Comparison of ENCODE assay signal across 1 cellular context in the genomic region with DNA sequence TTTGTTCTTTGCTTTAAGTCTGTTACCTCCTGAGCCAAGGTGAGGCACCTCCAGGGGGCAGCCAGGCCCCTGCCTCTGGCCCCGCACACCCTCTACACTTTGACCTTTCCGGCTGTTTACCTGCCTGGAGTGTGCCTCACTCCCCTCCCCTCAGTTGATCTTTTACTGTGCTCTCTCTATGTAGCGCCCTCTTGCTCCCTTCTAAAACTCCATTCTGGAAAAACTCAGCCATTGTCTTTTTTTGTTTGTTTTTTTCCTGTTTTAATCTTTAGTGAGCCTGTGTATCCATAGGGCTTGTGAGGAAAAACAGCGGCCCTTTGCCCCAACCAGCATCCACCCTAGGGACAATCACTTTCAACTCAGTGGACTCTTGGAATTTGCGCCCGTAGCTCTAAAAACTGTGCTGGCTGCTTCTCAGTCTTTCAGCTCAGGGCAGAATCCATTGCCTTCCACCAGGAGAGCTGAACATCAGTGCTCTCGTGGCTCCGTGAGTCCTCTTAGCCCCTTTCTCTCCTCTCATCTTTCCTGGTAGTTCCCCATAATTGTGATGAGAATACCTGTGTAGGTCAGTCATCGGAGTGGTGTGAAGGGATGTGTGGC.
TF ChIP-seq lines count a peak whose summit lies in the region.

No MANE protein-coding gene starts in this region.

TF ChIP-seq in HepG2, 621 proteins besides CTCF, POLR2A, EP300 and RAD21 (continued from another document and continues in another):
- TF ChIP-seq, protein P1, sequence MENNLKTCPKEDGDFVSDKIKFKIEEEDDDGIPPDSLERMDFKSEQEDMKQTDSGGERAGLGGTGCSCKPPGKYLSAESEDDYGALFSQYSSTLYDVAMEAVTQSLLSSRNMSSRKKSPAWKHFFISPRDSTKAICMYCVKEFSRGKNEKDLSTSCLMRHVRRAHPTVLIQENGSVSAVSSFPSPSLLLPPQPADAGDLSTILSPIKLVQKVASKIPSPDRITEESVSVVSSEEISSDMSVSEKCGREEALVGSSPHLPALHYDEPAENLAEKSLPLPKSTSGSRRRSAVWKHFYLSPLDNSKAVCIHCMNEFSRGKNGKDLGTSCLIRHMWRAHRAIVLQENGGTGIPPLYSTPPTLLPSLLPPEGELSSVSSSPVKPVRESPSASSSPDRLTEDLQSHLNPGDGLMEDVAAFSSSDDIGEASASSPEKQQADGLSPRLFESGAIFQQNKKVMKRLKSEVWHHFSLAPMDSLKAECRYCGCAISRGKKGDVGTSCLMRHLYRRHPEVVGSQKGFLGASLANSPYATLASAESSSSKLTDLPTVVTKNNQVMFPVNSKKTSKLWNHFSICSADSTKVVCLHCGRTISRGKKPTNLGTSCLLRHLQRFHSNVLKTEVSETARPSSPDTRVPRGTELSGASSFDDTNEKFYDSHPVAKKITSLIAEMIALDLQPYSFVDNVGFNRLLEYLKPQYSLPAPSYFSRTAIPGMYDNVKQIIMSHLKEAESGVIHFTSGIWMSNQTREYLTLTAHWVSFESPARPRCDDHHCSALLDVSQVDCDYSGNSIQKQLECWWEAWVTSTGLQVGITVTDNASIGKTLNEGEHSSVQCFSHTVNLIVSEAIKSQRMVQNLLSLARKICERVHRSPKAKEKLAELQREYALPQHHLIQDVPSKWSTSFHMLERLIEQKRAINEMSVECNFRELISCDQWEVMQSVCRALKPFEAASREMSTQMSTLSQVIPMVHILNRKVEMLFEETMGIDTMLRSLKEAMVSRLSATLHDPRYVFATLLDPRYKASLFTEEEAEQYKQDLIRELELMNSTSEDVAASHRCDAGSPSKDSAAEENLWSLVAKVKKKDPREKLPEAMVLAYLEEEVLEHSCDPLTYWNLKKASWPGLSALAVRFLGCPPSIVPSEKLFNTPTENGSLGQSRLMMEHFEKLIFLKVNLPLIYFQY (CRISPR knock-in tag; IDR thresholded peaks at IDR 0.05; ENCODE audit: borderline replicate concordance), result no peak
- no peak for TF ChIP-seq MTA3 (CRISPR knock-in tag; IDR thresholded peaks at IDR 0.05)
- peak; percentile 73; the same call in 1 of the 2 replicates for TF ChIP-seq JUN (CRISPR knock-in tag; IDR thresholded peaks at IDR 0.05)
- TF ChIP-seq, protein P2, sequence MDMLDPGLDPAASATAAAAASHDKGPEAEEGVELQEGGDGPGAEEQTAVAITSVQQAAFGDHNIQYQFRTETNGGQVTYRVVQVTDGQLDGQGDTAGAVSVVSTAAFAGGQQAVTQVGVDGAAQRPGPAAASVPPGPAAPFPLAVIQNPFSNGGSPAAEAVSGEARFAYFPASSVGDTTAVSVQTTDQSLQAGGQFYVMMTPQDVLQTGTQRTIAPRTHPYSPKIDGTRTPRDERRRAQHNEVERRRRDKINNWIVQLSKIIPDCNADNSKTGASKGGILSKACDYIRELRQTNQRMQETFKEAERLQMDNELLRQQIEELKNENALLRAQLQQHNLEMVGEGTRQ (IDR thresholded peaks at IDR 0.05; ENCODE audit: low read depth, low read length), result no peak
- TF ChIP-seq, protein P2 (CRISPR knock-in tag; IDR thresholded peaks at IDR 0.05; ENCODE audit: borderline replicate concordance), result no peak
- no peak for TF ChIP-seq ZNF850 (CRISPR knock-in tag; conservative IDR thresholded peaks at IDR 0.05)
- TF ChIP-seq SSRP1 (CRISPR knock-in tag; IDR thresholded peaks at IDR 0.05), result no peak
- TF ChIP-seq IKZF1 (IDR thresholded peaks at IDR 0.05), result no peak
- TF ChIP-seq ZNF367 (CRISPR knock-in tag; IDR thresholded peaks at IDR 0.05; ENCODE audit: borderline replicate concordance), result no peak
- peak; percentile 16; the same call in 1 of the 2 replicates for TF ChIP-seq ZNF460 (CRISPR knock-in tag; IDR thresholded peaks at IDR 0.05; ENCODE audit: borderline replicate concordance)
- no peak for TF ChIP-seq TAF15 (IDR thresholded peaks at IDR 0.05; ENCODE audit: low read depth, low read length, poor library complexity, severe bottlenecking)
- TF ChIP-seq EZH2 (conservative IDR thresholded peaks at IDR 0.05; ENCODE audit: low read depth, low read length), result no peak
- TF ChIP-seq, protein P3, sequence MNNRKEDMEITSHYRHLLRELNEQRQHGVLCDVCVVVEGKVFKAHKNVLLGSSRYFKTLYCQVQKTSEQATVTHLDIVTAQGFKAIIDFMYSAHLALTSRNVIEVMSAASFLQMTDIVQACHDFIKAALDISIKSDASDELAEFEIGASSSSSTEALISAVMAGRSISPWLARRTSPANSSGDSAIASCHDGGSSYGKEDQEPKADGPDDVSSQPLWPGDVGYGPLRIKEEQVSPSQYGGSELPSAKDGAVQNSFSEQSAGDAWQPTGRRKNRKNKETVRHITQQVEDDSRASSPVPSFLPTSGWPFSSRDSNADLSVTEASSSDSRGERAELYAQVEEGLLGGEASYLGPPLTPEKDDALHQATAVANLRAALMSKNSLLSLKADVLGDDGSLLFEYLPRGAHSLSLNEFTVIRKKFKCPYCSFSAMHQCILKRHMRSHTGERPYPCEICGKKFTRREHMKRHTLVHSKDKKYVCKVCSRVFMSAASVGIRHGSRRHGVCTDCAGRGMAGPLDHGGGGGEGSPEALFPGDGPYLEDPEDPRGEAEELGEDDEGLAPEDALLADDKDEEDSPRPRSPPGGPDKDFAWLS (CRISPR knock-in tag; IDR thresholded peaks at IDR 0.05; ENCODE audit: borderline replicate concordance), result no peak
- TF ChIP-seq POLR2AphosphoS5 (IDR thresholded peaks at IDR 0.05; ENCODE audit: low read depth, low read length), result peak; percentile 68
- no peak for TF ChIP-seq NFKB2 (CRISPR knock-in tag; IDR thresholded peaks at IDR 0.05; ENCODE audit: borderline replicate concordance)
- peak; percentile 94 for TF ChIP-seq NR2F2 (IDR thresholded peaks at IDR 0.05; ENCODE audit: borderline replicate concordance, low read depth)
- no peak for TF ChIP-seq ZNF382 (CRISPR knock-in tag; IDR thresholded peaks at IDR 0.05; ENCODE audit: borderline replicate concordance)
- no peak for TF ChIP-seq AGO1 (IDR thresholded peaks at IDR 0.05; ENCODE audit: low read depth, low read length, poor library complexity, severe bottlenecking)
- TF ChIP-seq PPARG (CRISPR knock-in tag; conservative IDR thresholded peaks at IDR 0.05), result peak; percentile 81
- no peak for TF ChIP-seq ZNF615 (CRISPR knock-in tag; IDR thresholded peaks at IDR 0.05; ENCODE audit: borderline replicate concordance)
- peak; percentile 64 for TF ChIP-seq KDM2A (CRISPR knock-in tag; IDR thresholded peaks at IDR 0.05; ENCODE audit: borderline replicate concordance, low read depth)
- TF ChIP-seq ZNF572 (CRISPR knock-in tag; IDR thresholded peaks at IDR 0.05), result no peak
- TF ChIP-seq ZNF598 (CRISPR knock-in tag; IDR thresholded peaks at IDR 0.05; ENCODE audit: borderline replicate concordance), result no peak
- TF ChIP-seq RARA (CRISPR knock-in tag; IDR thresholded peaks at IDR 0.05), result peak; percentile 88
- TF ChIP-seq ZNF773 (CRISPR knock-in tag; IDR thresholded peaks at IDR 0.05; ENCODE audit: borderline replicate concordance), result no peak
- TF ChIP-seq NFYC (CRISPR knock-in tag; IDR thresholded peaks at IDR 0.05), result 0 out of 2 replicates have a peak, but pooled peaks have one; percentile 9
- TF ChIP-seq ASH2L (IDR thresholded peaks at IDR 0.05; ENCODE audit: insufficient read length, low read depth, low read length), result peak; percentile 86
- no peak for TF ChIP-seq GPN1 (CRISPR knock-in tag; IDR thresholded peaks at IDR 0.05; ENCODE audit: borderline replicate concordance)
- TF ChIP-seq HOXD1 (CRISPR knock-in tag; IDR thresholded peaks at IDR 0.05), result no peak
- TF ChIP-seq, protein P4, sequence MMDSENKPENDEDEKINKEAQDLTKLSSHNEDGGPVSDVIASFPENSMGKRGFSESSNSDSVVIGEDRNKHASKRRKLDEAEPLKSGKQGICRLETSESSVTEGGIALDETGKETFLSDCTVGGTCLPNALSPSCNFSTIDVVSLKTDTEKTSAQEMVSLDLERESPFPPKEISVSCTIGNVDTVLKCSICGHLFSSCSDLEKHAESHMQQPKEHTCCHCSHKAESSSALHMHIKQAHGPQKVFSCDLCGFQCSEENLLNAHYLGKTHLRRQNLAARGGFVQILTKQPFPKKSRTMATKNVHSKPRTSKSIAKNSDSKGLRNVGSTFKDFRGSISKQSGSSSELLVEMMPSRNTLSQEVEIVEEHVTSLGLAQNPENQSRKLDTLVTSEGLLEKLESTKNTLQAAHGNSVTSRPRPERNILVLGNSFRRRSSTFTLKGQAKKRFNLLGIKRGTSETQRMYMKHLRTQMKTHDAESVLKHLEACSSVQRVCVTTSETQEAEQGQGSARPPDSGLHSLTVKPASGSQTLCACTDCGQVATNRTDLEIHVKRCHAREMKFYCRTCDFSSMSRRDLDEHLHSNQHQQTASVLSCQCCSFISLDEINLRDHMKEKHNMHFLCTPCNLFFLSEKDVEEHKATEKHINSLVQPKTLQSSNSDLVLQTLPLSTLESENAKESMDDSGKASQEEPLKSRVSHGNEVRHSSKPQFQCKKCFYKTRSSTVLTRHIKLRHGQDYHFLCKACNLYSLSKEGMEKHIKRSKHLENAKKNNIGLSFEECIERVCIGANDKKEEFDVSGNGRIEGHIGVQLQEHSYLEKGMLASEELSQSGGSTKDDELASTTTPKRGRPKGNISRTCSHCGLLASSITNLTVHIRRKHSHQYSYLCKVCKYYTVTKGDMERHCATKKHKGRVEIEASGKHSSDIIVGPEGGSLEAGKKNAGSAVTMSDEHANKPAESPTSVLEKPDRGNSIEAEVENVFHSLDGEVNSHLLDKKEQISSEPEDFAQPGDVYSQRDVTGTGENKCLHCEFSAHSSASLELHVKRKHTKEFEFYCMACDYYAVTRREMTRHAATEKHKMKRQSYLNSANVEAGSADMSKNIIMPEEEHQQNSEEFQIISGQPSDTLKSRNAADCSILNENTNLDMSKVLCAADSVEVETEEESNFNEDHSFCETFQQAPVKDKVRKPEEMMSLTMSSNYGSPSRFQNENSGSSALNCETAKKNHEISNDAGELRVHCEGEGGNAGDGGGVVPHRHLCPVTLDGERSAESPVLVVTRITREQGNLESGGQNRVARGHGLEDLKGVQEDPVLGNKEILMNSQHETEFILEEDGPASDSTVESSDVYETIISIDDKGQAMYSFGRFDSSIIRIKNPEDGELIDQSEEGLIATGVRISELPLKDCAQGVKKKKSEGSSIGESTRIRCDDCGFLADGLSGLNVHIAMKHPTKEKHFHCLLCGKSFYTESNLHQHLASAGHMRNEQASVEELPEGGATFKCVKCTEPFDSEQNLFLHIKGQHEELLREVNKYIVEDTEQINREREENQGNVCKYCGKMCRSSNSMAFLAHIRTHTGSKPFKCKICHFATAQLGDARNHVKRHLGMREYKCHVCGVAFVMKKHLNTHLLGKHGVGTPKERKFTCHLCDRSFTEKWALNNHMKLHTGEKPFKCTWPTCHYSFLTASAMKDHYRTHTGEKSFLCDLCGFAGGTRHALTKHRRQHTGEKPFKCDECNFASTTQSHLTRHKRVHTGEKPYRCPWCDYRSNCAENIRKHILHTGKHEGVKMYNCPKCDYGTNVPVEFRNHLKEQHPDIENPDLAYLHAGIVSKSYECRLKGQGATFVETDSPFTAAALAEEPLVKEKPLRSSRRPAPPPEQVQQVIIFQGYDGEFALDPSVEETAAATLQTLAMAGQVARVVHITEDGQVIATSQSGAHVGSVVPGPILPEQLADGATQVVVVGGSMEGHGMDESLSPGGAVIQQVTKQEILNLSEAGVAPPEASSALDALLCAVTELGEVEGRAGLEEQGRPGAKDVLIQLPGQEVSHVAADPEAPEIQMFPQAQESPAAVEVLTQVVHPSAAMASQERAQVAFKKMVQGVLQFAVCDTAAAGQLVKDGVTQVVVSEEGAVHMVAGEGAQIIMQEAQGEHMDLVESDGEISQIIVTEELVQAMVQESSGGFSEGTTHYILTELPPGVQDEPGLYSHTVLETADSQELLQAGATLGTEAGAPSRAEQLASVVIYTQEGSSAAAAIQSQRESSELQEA (CRISPR knock-in tag; IDR thresholded peaks at IDR 0.05; ENCODE audit: not compliant biosample characterization), result no peak
- no peak for TF ChIP-seq STAT5B (CRISPR knock-in tag; IDR thresholded peaks at IDR 0.05)
- no peak for TF ChIP-seq HNRNPH1 (optimal IDR thresholded peaks at IDR 0.05; ENCODE audit: low read depth, low read length)
- TF ChIP-seq, protein P5, sequence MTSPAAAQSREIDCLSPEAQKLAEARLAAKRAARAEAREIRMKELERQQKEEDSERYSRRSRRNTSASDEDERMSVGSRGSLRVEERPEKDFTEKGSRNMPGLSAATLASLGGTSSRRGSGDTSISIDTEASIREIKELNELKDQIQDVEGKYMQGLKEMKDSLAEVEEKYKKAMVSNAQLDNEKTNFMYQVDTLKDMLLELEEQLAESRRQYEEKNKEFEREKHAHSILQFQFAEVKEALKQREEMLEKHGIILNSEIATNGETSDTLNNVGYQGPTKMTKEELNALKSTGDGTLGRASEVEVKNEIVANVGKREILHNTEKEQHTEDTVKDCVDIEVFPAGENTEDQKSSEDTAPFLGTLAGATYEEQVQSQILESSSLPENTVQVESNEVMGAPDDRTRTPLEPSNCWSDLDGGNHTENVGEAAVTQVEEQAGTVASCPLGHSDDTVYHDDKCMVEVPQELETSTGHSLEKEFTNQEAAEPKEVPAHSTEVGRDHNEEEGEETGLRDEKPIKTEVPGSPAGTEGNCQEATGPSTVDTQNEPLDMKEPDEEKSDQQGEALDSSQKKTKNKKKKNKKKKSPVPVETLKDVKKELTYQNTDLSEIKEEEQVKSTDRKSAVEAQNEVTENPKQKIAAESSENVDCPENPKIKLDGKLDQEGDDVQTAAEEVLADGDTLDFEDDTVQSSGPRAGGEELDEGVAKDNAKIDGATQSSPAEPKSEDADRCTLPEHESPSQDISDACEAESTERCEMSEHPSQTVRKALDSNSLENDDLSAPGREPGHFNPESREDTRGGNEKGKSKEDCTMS (CRISPR knock-in tag; conservative IDR thresholded peaks at IDR 0.05), result no peak
- TF ChIP-seq ZNF234 (CRISPR knock-in tag; conservative IDR thresholded peaks at IDR 0.05), result no peak
- TF ChIP-seq, protein P6, sequence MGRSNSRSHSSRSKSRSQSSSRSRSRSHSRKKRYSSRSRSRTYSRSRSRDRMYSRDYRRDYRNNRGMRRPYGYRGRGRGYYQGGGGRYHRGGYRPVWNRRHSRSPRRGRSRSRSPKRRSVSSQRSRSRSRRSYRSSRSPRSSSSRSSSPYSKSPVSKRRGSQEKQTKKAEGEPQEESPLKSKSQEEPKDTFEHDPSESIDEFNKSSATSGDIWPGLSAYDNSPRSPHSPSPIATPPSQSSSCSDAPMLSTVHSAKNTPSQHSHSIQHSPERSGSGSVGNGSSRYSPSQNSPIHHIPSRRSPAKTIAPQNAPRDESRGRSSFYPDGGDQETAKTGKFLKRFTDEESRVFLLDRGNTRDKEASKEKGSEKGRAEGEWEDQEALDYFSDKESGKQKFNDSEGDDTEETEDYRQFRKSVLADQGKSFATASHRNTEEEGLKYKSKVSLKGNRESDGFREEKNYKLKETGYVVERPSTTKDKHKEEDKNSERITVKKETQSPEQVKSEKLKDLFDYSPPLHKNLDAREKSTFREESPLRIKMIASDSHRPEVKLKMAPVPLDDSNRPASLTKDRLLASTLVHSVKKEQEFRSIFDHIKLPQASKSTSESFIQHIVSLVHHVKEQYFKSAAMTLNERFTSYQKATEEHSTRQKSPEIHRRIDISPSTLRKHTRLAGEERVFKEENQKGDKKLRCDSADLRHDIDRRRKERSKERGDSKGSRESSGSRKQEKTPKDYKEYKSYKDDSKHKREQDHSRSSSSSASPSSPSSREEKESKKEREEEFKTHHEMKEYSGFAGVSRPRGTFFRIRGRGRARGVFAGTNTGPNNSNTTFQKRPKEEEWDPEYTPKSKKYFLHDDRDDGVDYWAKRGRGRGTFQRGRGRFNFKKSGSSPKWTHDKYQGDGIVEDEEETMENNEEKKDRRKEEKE (IDR thresholded peaks at IDR 0.05), result no peak
